9 cellular contexts compared by ENCODE assay signal in genomic region chr1:15603050-15603965, GRCh38. TPM values are rescaled to one million over a fixed set of nuclear protein-coding genes. Genes with fewer than 3 reads are reported as not detected.
DNase-seq lines count a peak whose midpoint lies in the region; ATAC-seq and TF ChIP-seq lines count a peak whose summit lies in the region.
"Had no signal": no experiment of that assay in that cellular context is flagged by ENCODE, and none has a peak within 500 bp of the region (broad histone marks: within the 10 kb centered on the region; RNA-seq: fewer than 3 reads in every experiment).

No MANE protein-coding gene starts in this region.

- H3K27me3 ChIP-seq in ACC112 (ENCODE audit: insufficient read depth, low read length) = peaks cover 4% of the 10 kb centered on the region; the same call in 1 of the 2 replicates
- H3K27me3 ChIP-seq in kidney epithelial cell (ENCODE audit: control insufficient read depth, insufficient read depth, low read length) = no peaks in the 10 kb centered on the region

- no peaks in the 10 kb centered on the region for H3K36me3 ChIP-seq in ACC112 (ENCODE audit: insufficient read depth, low read length)
- no peaks in the 10 kb centered on the region for H3K36me3 ChIP-seq in kidney epithelial cell (ENCODE audit: control insufficient read depth, insufficient read depth, low read length)

- H3K4me1 ChIP-seq in ACC112 (ENCODE audit: control insufficient read depth, insufficient read depth, low read length, unreplicated experiment) = peaks cover 12% of the 10 kb centered on the region

- H3K4me3 ChIP-seq in ACC112 (ENCODE audit: low read depth, low read length) (peak overlapping the region; percentile 94), choroid plexus epithelial cell (ENCODE audit: low read depth, low read length) (peak overlapping the region; percentile 86), kidney epithelial cell (ENCODE audit: low read depth, low read length) (peak overlapping the region; percentile 76)

- DNase-seq in NCI-H226 = peak; percentile 97
- DNase-seq in activated CD4-positive, alpha-beta T cell treated with anti-CD3 and anti-CD28 coated beads for 4 hours = peak; percentile 87 to 93
- peak; percentile 98 for DNase-seq in choroid plexus epithelial cell (ENCODE audit: low read depth)
- DNase-seq in kidney epithelial cell (ENCODE audit: low read depth) = peak; percentile 92
- DNase-seq in stimulated activated CD4-positive, alpha-beta T cell treated with anti-CD3 and anti-CD28 coated beads, Interleukin-12 subunit alpha, Interleukin-12 subunit beta, amount 100 ng/mL, for 48 hours (ENCODE audit: low read depth in 2 of 3, low spot score in 1 of 3) = peak; percentile 81 to 89 (median 88)

- TF ChIP-seq CTCF in choroid plexus epithelial cell (conservative IDR thresholded peaks at IDR 0.05; ENCODE audit: low read depth, low read length) (no peak), kidney epithelial cell (IDR thresholded peaks at IDR 0.05; ENCODE audit: insufficient read depth, low read length, poor library complexity, severe bottlenecking) (no peak)

- no peaks in the 10 kb centered on the region for H3K79me2 ChIP-seq in ACC112 (ENCODE audit: control insufficient read depth, insufficient read depth, low read length, unreplicated experiment)

- H2AFZ ChIP-seq in ACC112 (ENCODE audit: low read length, unreplicated experiment) = peak overlapping the region; percentile 99

- peak overlapping the region; percentile 64 for H3K27ac ChIP-seq in ACC112 (ENCODE audit: low read depth, low read length)

- peak; percentile 92 for ATAC-seq in GM18867 (IDR thresholded peaks at IDR 0.05; ENCODE audit: unreplicated experiment)
- ATAC-seq in HG03108 (IDR thresholded peaks at IDR 0.05; ENCODE audit: unreplicated experiment) = peak; percentile 95
- ATAC-seq: HCT116 had no signal

RNA-seq across cellular contexts. Expression of gene DDI2, which starts 13.9 kb away (rescaled TPM):
- total RNA-seq in kidney epithelial cell = 16.9 TPM in 2 replicates

RNA-seq across cellular contexts. Expression of gene AGMAT, which starts 18.5 kb away (rescaled TPM):
- total RNA-seq in kidney epithelial cell = 0.75 and 0.96 TPM in 2 replicates

Comparison
In these comparisons a context has a peak if more than half of its experiments do, and no peak if none do; other contexts are left out.
1. Peak in every context shown above with its lines: DNase-seq, ATAC-seq, H3K4me3 ChIP-seq and H3K27ac ChIP-seq.